Comparison of ENCODE assay signal across 1 cellular context in the genomic region with DNA sequence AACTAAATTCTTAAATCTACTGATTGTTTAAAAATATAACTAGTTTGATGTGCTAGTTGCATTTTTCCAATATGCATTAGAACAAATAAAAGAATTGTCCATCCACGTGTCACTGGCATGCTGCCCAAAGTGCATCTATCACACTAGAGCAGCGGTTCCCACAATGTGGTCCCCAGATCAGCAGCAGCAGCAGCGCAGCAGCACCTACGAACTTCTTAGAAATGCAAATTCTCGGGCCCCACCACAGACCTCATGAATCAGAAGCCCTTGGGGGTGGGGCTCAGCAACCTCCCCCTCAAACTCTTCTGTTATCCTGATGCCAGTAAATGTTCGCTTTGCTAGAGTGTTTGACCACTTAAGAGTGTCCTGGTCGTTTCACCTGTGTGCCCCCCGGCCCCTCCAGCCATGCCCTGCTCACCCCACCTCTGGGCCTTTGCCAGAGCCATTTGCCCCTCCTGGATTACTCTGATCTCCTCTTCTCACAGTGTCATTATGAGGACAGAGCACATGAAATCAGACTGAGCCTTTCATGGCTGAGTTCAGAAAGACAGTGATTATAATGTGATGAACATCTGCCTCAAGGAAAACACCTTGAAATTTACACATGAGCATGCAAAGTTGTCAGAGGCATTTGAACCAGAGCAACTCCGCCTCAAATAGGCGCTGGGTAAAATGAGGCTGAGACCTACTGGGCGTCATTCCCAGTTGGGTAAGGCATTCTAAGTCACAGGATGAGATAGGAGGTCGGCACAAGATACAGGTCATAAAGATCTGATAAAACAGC.
A peak's percentile ranks its signal among the peaks of the same experiment; 100 is the strongest.
TF ChIP-seq lines count a peak whose summit lies in the region.

No MANE protein-coding gene starts in this region.

TF ChIP-seq in H1, 55 proteins besides CTCF, POLR2A, EP300 and RAD21:
- TF ChIP-seq, protein P1, sequence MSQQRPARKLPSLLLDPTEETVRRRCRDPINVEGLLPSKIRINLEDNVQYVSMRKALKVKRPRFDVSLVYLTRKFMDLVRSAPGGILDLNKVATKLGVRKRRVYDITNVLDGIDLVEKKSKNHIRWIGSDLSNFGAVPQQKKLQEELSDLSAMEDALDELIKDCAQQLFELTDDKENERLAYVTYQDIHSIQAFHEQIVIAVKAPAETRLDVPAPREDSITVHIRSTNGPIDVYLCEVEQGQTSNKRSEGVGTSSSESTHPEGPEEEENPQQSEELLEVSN (IDR thresholded peaks at IDR 0.05) = 0 out of 2 replicates have a peak, but pooled peaks have one; percentile 12
- TF ChIP-seq, protein P2, sequence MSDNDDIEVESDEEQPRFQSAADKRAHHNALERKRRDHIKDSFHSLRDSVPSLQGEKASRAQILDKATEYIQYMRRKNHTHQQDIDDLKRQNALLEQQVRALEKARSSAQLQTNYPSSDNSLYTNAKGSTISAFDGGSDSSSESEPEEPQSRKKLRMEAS (IDR thresholded peaks at IDR 0.05) = peak; percentile 46; the same call in 1 of the 2 replicates
- TF ChIP-seq, protein P3, sequence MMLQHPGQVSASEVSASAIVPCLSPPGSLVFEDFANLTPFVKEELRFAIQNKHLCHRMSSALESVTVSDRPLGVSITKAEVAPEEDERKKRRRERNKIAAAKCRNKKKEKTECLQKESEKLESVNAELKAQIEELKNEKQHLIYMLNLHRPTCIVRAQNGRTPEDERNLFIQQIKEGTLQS (IDR thresholded peaks at IDR 0.05; ENCODE audit: insufficient read depth, low read depth, low read length) = no peak
- TF ChIP-seq BCL11A (IDR thresholded peaks at IDR 0.05; ENCODE audit: low read depth in 2 of 2, low read length in 2 of 2) (no peak), CBX5 (IDR thresholded peaks at IDR 0.05; ENCODE audit: low read depth, low read length) (no peak), NANOG (IDR thresholded peaks at IDR 0.05; ENCODE audit: insufficient read depth, low read depth, low read length, poor library complexity, severe bottlenecking) (no peak), RNF2 (IDR thresholded peaks at IDR 0.05; ENCODE audit: borderline replicate concordance, low read depth, low read length, missing control alignments, poor library complexity, severe bottlenecking) (no peak), POU5F1 (IDR thresholded peaks at IDR 0.05; ENCODE audit: low read depth, low read length) (no peak), HDAC6 (IDR thresholded peaks at IDR 0.05; ENCODE audit: low read depth, low read length) (no peak)
TF ChIP-seq in H1: peak in this region for 2.
